1 cellular context compared by ENCODE assay signal in genomic region chr7:20697351-20697750, GRCh38.
TF ChIP-seq lines count a peak whose summit lies in the region.

No MANE protein-coding gene starts in this region.

TF ChIP-seq in K562, 482 proteins besides CTCF, POLR2A, EP300 and RAD21 (continued from another document):
- TF ChIP-seq ZNF197 (CRISPR knock-in tag; IDR thresholded peaks at IDR 0.05; ENCODE audit: low read depth) (no peak), ZNF583 (CRISPR knock-in tag; IDR thresholded peaks at IDR 0.05) (no peak), ZNF121 (CRISPR knock-in tag; conservative IDR thresholded peaks at IDR 0.05) (no peak), POLR2B (IDR thresholded peaks at IDR 0.05; ENCODE audit: low read depth, partially characterized antibody) (no peak), ZMIZ1 (IDR thresholded peaks at IDR 0.05; ENCODE audit: low read depth in 2 of 2, low read length in 2 of 2) (no peak), MTA2 (IDR thresholded peaks at IDR 0.05; ENCODE audit: low read depth) (no peak), HMGXB4 (CRISPR knock-in tag; IDR thresholded peaks at IDR 0.05) (no peak), NR0B1 (IDR thresholded peaks at IDR 0.05; ENCODE audit: partially characterized antibody) (no peak), THAP12 (CRISPR knock-in tag; IDR thresholded peaks at IDR 0.05) (no peak), HDGF (IDR thresholded peaks at IDR 0.05) (no peak), GTF2B (IDR thresholded peaks at IDR 0.05; ENCODE audit: extremely low read depth, insufficient read length) (no peak)
